In the genomic region with DNA sequence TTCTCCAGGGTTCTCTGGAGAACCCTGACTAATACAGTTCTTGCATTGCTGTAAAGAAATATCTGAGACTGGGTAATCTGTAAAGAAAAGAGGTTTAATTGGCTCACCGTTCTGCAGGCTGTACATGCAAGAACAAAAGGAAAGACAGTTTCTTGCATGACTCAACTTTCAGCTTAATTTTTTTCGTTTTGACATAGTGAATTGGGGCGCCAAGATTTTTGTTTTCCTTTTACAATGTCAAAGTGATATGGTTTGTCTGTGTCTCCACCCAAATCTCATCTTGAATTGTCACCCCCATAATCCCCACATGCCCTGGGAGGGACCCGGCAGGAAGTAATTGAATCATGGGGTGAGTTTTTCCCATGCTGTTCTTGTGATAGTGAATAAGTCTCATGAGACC, we compare ENCODE assay signal across 26 cellular contexts. TPM values are rescaled to one million over a fixed set of nuclear protein-coding genes. Genes with fewer than 3 reads are reported as not detected.
"Had no signal": no experiment of that assay in that cellular context is flagged by ENCODE, and none has a peak within 500 bp of the region (broad histone marks: within the 10 kb centered on the region; RNA-seq: fewer than 3 reads in every experiment).

No MANE protein-coding gene starts in this region.

- H3K27me3 ChIP-seq: body of pancreas, dorsolateral prefrontal cortex, left lung had no signal

- H3K27ac Mint-ChIP-seq: activated CD4-positive, alpha-beta memory T cell treated with anti-CD3 and anti-CD28 coated beads for 36 hours; activated naive CD8-positive, alpha-beta T cell treated with anti-CD3 and anti-CD28 coated beads, Interleukin-2, amount 10 ng/mL, durations not matched to agents 7 days and 5 days; activated T-helper 2 cell treated with anti-CD3 and anti-CD28 coated beads, Interferon-gamma antibody, Interleukin-2, Interleukin-4, amounts not matched to agents 10 μg/mL and 5 μg/mL and 100 μg/mL, durations not matched to agents 14 hours and 24 hours and 36 hours; naive B cell; T-helper 1 cell treated with Interleukin-12 subunit alpha and Interleukin-12 subunit beta and Interleukin-4 antibody, amounts not matched to agents 30 μg/mL and 1 μg/mL, for 36 hours; type B pancreatic cell had no signal

- H3K9me3 ChIP-seq: body of pancreas, left lung, psoas muscle, stomach had no signal

- H3K4me3 ChIP-seq: body of pancreas, dorsolateral prefrontal cortex, left lung, psoas muscle, skin epidermis, stomach had no signal

- H3K4me3 Mint-ChIP-seq: activated CD4-positive, alpha-beta memory T cell treated with anti-CD3 and anti-CD28 coated beads for 36 hours; activated naive CD8-positive, alpha-beta T cell treated with anti-CD3 and anti-CD28 coated beads, Interleukin-2, amount 10 ng/mL, durations not matched to agents 7 days and 5 days; naive B cell; neural crest cell; T-helper 1 cell treated with Interleukin-12 subunit alpha and Interleukin-12 subunit beta and Interleukin-4 antibody, amounts not matched to agents 30 μg/mL and 1 μg/mL, for 36 hours; type B pancreatic cell had no signal

- H3K4me1 Mint-ChIP-seq: naive B cell had no signal

- DNase-seq: activated CD4-positive, alpha-beta memory T cell treated with anti-CD3 and anti-CD28 coated beads for 36 hours; activated naive CD4-positive, alpha-beta T cell treated with Interleukin-2 at 50 U/mL for 16 hours; activated naive CD8-positive, alpha-beta T cell treated with anti-CD3 and anti-CD28 coated beads, Interleukin-2, amount 10 ng/mL, durations not matched to agents 7 days and 5 days; activated T-cell treated with anti-CD3 and anti-CD28 coated beads, Interleukin-2, amount 50 U/mL, for 1 hour; amygdala; body of pancreas; central memory CD4-positive, alpha-beta T cell; dorsolateral prefrontal cortex; head of caudate nucleus; kidney; left lung; naive B cell; psoas muscle; right cardiac atrium; stimulated activated CD4-positive, alpha-beta T cell treated with anti-CD3 and anti-CD28 coated beads, Interleukin-15, amount 100 ng/mL, for 24 hours; stimulated activated CD4-positive, alpha-beta T cell treated with anti-CD3 and anti-CD28 coated beads, Interleukin-2, amount 100 ng/mL, for 48 hours; stomach had no signal

- H3K36me3 Mint-ChIP-seq: activated CD4-positive, alpha-beta memory T cell treated with anti-CD3 and anti-CD28 coated beads for 36 hours; activated naive CD8-positive, alpha-beta T cell treated with anti-CD3 and anti-CD28 coated beads, Interleukin-2, amount 10 ng/mL, durations not matched to agents 7 days and 5 days; naive B cell; type B pancreatic cell had no signal

- H3K36me3 ChIP-seq: left lung, stomach had no signal

- FAIRE-seq: colon, frontal cortex, kidney had no signal

- H3K27ac ChIP-seq: body of pancreas, dorsolateral prefrontal cortex, epithelial cell of prostate, left lung, psoas muscle, skin epidermis, stomach had no signal

- H3K4me1 ChIP-seq: body of pancreas, left lung, psoas muscle, stomach had no signal

- ATAC-seq: body of pancreas, left lung, psoas muscle, right cardiac atrium had no signal

- H3K9me3 Mint-ChIP-seq: activated T-helper 2 cell treated with anti-CD3 and anti-CD28 coated beads, Interferon-gamma antibody, Interleukin-2, Interleukin-4, amounts not matched to agents 10 μg/mL and 5 μg/mL and 100 μg/mL, durations not matched to agents 14 hours and 24 hours and 36 hours; type B pancreatic cell had no signal

RNA-seq across cellular contexts. Expression of a gene that starts 11.8 kb away (rescaled TPM):
- total RNA-seq: activated CD4-positive, alpha-beta memory T cell treated with anti-CD3 and anti-CD28 coated beads for 36 hours; mononuclear cell; stomach had no signal
